9 cellular contexts compared by ENCODE assay signal in genomic region chr10:92124524-92125168, GRCh38.
DNase-seq lines count a peak whose midpoint lies in the region; ATAC-seq and TF ChIP-seq lines count a peak whose summit lies in the region.
"Had no signal": no experiment of that assay in that cellular context is flagged by ENCODE, and none has a peak within 500 bp of the region (broad histone marks: within the 10 kb centered on the region; RNA-seq: fewer than 3 reads in every experiment).

No MANE protein-coding gene starts in this region.

- peaks cover 8% of the 10 kb centered on the region for H3K36me3 Mint-ChIP-seq in MCF 10A (ENCODE audit: insufficient read depth, unreplicated experiment)
- H3K36me3 Mint-ChIP-seq in activated CD4-positive, alpha-beta memory T cell treated with anti-CD3 and anti-CD28 coated beads, Interleukin-2, amount 10 ng/mL, durations not matched to agents 7 days and 5 days (ENCODE audit: low read depth) = no peaks in the 10 kb centered on the region

- CTCF ChIA-PET in HEK293 (lab: Yijun Ruan, JAX) (interaction anchor here (0.6 to 0.7 kb wide), 2 partner anchors 51 to 240 kb away, joined by 3 read pairs; no protein-coding TSS in a partner anchor), MCF 10A (lab: Yijun Ruan, JAX) (interaction anchor here (0.6 to 1.1 kb wide), 4 partner anchors 22 to 1309 kb away, joined by 4 to 6 read pairs (median 5); no protein-coding TSS in a partner anchor)
- CTCF ChIA-PET in activated CD4-positive, alpha-beta memory T cell treated with anti-CD3 and anti-CD28 coated beads, Interleukin-2, amount 10 ng/mL, durations not matched to agents 7 days and 5 days (lab: Charles Lee) = interaction anchor here (1.1 to 1.2 kb wide), 2 partner anchors 19 to 37 kb away, joined by 3 read pairs; no protein-coding TSS in a partner anchor

- H3K9me3 ChIP-seq in HEK293 (ENCODE audit: control insufficient read depth, insufficient read depth, low read depth, low read length) (no peaks in the 10 kb centered on the region), hepatocyte (ENCODE audit: low read depth) (no peaks in the 10 kb centered on the region)

- peak; percentile 94 for DNase-seq in MCF 10A (ENCODE audit: unreplicated experiment)
- DNase-seq in hepatocyte (ENCODE audit: low spot score) = peak; percentile 58
- peak; percentile 81 for DNase-seq in skeletal muscle cell (ENCODE audit: low read depth)
- no peak for DNase-seq in activated CD4-positive, alpha-beta memory T cell treated with anti-CD3 and anti-CD28 coated beads, Interleukin-2, amount 10 ng/mL, durations not matched to agents 7 days and 5 days
- DNase-seq in retina = no peak
- no peak for DNase-seq in COLO668 (lab: John Stamatoyannopoulos, UW; ENCODE audit: unreplicated experiment)
- DNase-seq: activated effector memory CD4-positive, alpha-beta T cell treated with Interleukin-2 at 50 U/mL for 16 hours had no signal

- no peaks in the 10 kb centered on the region for H4K20me1 ChIP-seq in hepatocyte (ENCODE audit: insufficient read depth, poor library complexity, severe bottlenecking)

- H3K4me3 ChIP-seq in HEK293 (ENCODE audit: low read depth, low read length) = no peak overlapping the region
- no peak overlapping the region for H3K4me3 ChIP-seq in hepatocyte
- H3K4me3 ChIP-seq in skeletal muscle cell (ENCODE audit: low read depth, low read length) = no peak overlapping the region

- TF ChIP-seq CTCF in HEK293 (tag by site-specific recombination; IDR thresholded peaks at IDR 0.05) = no peak
- TF ChIP-seq CTCF in MCF 10A (IDR thresholded peaks at IDR 0.05; ENCODE audit: unreplicated experiment) = no peak
- TF ChIP-seq CTCF in hepatocyte (IDR thresholded peaks at IDR 0.05; ENCODE audit: poor library complexity) = no peak

- WGBS in hepatocyte (ENCODE audit: low lambda C conversion rate, missing lambda C conversion rate) = 45% methylated on average over 3 of the region's 3 CpGs

- intact Hi-C loops in MCF 10A (cut with micrococcal nuclease) = no loop called here

- POLR2A ChIA-PET in HEK293 (lab: Yijun Ruan, JAX) = no interaction called here
- POLR2A ChIA-PET in MCF 10A (lab: Yijun Ruan, JAX) = interaction anchor here (0.6 to 4.5 kb wide), 17 partner anchors 9 to 724 kb away, joined by 3 to 20 read pairs (median 3); partner anchors contain the start of genes BTAF1, CPEB3, EXOC6 and MARCHF5
- POLR2A ChIA-PET in activated CD4-positive, alpha-beta memory T cell treated with anti-CD3 and anti-CD28 coated beads, Interleukin-2, amount 10 ng/mL, durations not matched to agents 7 days and 5 days (lab: Charles Lee) = no interaction called here

- ATAC-seq in GM19023 (IDR thresholded peaks at IDR 0.05; ENCODE audit: unreplicated experiment) = no peak

- peak overlapping the region; percentile 21 for H3K4me2 ChIP-seq in hepatocyte

- H3K27me3 Mint-ChIP-seq in MCF 10A (ENCODE audit: insufficient read depth, unreplicated experiment) = no peaks in the 10 kb centered on the region
- H3K27me3 Mint-ChIP-seq in activated CD4-positive, alpha-beta memory T cell treated with anti-CD3 and anti-CD28 coated beads, Interleukin-2, amount 10 ng/mL, durations not matched to agents 7 days and 5 days = no peaks in the 10 kb centered on the region

- no peaks in the 10 kb centered on the region for H3K9me2 ChIP-seq in hepatocyte (replicated peaks; ENCODE audit: insufficient read depth)

- no peak overlapping the region for H3K27ac Mint-ChIP-seq in MCF 10A (ENCODE audit: low read depth, unreplicated experiment)
- H3K27ac Mint-ChIP-seq in activated CD4-positive, alpha-beta memory T cell treated with anti-CD3 and anti-CD28 coated beads, Interleukin-2, amount 10 ng/mL, durations not matched to agents 7 days and 5 days = no peak overlapping the region

- peaks cover 26% of the 10 kb centered on the region for H3K4me1 Mint-ChIP-seq in MCF 10A (ENCODE audit: insufficient read depth, unreplicated experiment)
- H3K4me1 Mint-ChIP-seq in activated CD4-positive, alpha-beta memory T cell treated with anti-CD3 and anti-CD28 coated beads, Interleukin-2, amount 10 ng/mL, durations not matched to agents 7 days and 5 days = no peaks in the 10 kb centered on the region

- peaks cover 15% of the 10 kb centered on the region for H3K4me1 ChIP-seq in HEK293 (ENCODE audit: control insufficient read depth, insufficient read depth, low read length)
- H3K4me1 ChIP-seq in hepatocyte (ENCODE audit: insufficient read depth) = peaks cover 40% of the 10 kb centered on the region

- no peak overlapping the region for H2AFZ ChIP-seq in hepatocyte

- H3K36me3 ChIP-seq in HEK293 (ENCODE audit: control insufficient read depth in 2 of 2, insufficient read depth in 1 of 2, low read length in 2 of 2) (no peaks in the 10 kb centered on the region), hepatocyte (replicated peaks; ENCODE audit: insufficient read depth, low read depth) (no peaks in the 10 kb centered on the region)

- peaks cover 2% of the 10 kb centered on the region for H3K79me2 ChIP-seq in hepatocyte

- no TSS peak for BruUV-seq in MCF 10A (replicated peaks; lab: Mats Ljungman, UMichigan)

- no peaks in the 10 kb centered on the region for H3K27me3 ChIP-seq in hepatocyte

- H3K9me3 Mint-ChIP-seq in MCF 10A (ENCODE audit: unreplicated experiment) = no peaks in the 10 kb centered on the region
- H3K9me3 Mint-ChIP-seq in activated CD4-positive, alpha-beta memory T cell treated with anti-CD3 and anti-CD28 coated beads, Interleukin-2, amount 10 ng/mL, durations not matched to agents 7 days and 5 days = no peaks in the 10 kb centered on the region

- H3K27ac ChIP-seq in HEK293 (ENCODE audit: extremely low read depth, low read depth, low read length) (0 out of 2 replicates have a peak overlapping the region, but pooled peaks have one; percentile 2), hepatocyte (peak overlapping the region; percentile 71)

- H3K4me3 Mint-ChIP-seq in MCF 10A (ENCODE audit: unreplicated experiment) = no peak overlapping the region
- no peak overlapping the region for H3K4me3 Mint-ChIP-seq in activated CD4-positive, alpha-beta memory T cell treated with anti-CD3 and anti-CD28 coated beads, Interleukin-2, amount 10 ng/mL, durations not matched to agents 7 days and 5 days

TF ChIP-seq in HEK293, 187 proteins besides CTCF, POLR2A, EP300 and RAD21 (continues in another document):
- no peak for TF ChIP-seq ZBTB1 (tag by site-specific recombination; IDR thresholded peaks at IDR 0.05)
- TF ChIP-seq ZNF629 (tag by site-specific recombination; IDR thresholded peaks at IDR 0.05) = peak; percentile 60
- TF ChIP-seq FEZF1 (tag by site-specific recombination; IDR thresholded peaks at IDR 0.05) = 0 out of 2 replicates have a peak, but pooled peaks have one; percentile 2
- TF ChIP-seq ZNF10 (tag by site-specific recombination; IDR thresholded peaks at IDR 0.05) = no peak
- TF ChIP-seq ZNF184 (tag by site-specific recombination; IDR thresholded peaks at IDR 0.05) = 0 out of 2 replicates have a peak, but pooled peaks have one; percentile 22
- no peak for TF ChIP-seq ELK4 (IDR thresholded peaks at IDR 0.05; ENCODE audit: borderline replicate concordance, low read depth, low read length)
- TF ChIP-seq ZNF26 (tag by site-specific recombination; IDR thresholded peaks at IDR 0.05) = no peak
- TF ChIP-seq ZBTB20 (tag by site-specific recombination; IDR thresholded peaks at IDR 0.05) = no peak
- no peak for TF ChIP-seq HIC1 (tag by site-specific recombination; IDR thresholded peaks at IDR 0.05)

Comparison
In these comparisons a context has a peak if more than half of its experiments do, and no peak if none do; other contexts are left out.
1. DNase-seq: peak in MCF 10A (single experiment), hepatocyte (single experiment) and skeletal muscle cell (single experiment); none in activated CD4-positive, alpha-beta memory T cell treated with anti-CD3 and anti-CD28 coated beads, Interleukin-2, amount 10 ng/mL, durations not matched to agents 7 days and 5 days (single experiment), retina (single experiment) and COLO668 (single experiment).